Comparison of ENCODE assay signal across 20 cellular contexts in genomic region chr11:96061094-96061493, GRCh38.
DNase-seq lines count a peak whose midpoint lies in the region; ATAC-seq and TF ChIP-seq lines count a peak whose summit lies in the region.
"Had no signal": no experiment of that assay in that cellular context is flagged by ENCODE, and none has a peak within 500 bp of the region (broad histone marks: within the 10 kb centered on the region; RNA-seq: fewer than 3 reads in every experiment).

No MANE protein-coding gene starts in this region.

- H3K4me1 ChIP-seq in upper lobe of left lung = peaks cover 4 to 22% (median 6%) of the 10 kb centered on the region in 4 donors
- H3K4me1 ChIP-seq: gastrocnemius medialis had no signal

- no peaks in the 10 kb centered on the region for H3K9me3 ChIP-seq in upper lobe of left lung
- H3K9me3 ChIP-seq: gastrocnemius medialis, stomach, vagina had no signal

- intact Hi-C loops in activated naive CD4-positive, alpha-beta T cell treated with anti-CD3 and anti-CD28 coated beads for 36 hours (cut with micrococcal nuclease) = loop anchor here (5.0 to 10.0 kb wide), 4 partner anchors 184 to 976 kb away; partner anchors contain the start of gene ENDOD1

- H3K4me1 Mint-ChIP-seq in activated naive CD4-positive, alpha-beta T cell treated with anti-CD3 and anti-CD28 coated beads for 36 hours (ENCODE audit: low read depth) = peaks cover 79% of the 10 kb centered on the region
- H3K4me1 Mint-ChIP-seq in T-cell = peaks cover 68 to 75% (median 71%) of the 10 kb centered on the region in 3 donors
- H3K4me1 Mint-ChIP-seq in stimulated activated effector memory CD8-positive, alpha-beta T cell treated with anti-CD3 and anti-CD28 coated beads, Interleukin-12 subunit alpha, Interleukin-12 subunit beta, amount 100 ng/mL, for 72 hours = peaks cover 39% of the 10 kb centered on the region

- TF ChIP-seq POLR2A in upper lobe of left lung (IDR thresholded peaks at IDR 0.05) = no peak

- 62 to 68% methylated on average over 2 of the region's 2 CpGs for WGBS in upper lobe of left lung, 2 donors

- no peaks in the 10 kb centered on the region for H3K36me3 ChIP-seq in upper lobe of left lung
- H3K36me3 ChIP-seq: gastrocnemius medialis, stomach, vagina had no signal

- DNase-seq in activated naive CD4-positive, alpha-beta T cell treated with anti-CD3 and anti-CD28 coated beads for 36 hours = no peak
- no peak for DNase-seq in activated naive CD4-positive, alpha-beta T cell treated with Interleukin-2 at 50 U/mL for 16 hours
- no peak for DNase-seq in T-cell
- peak; percentile 46 for DNase-seq in fibroblast of gingiva (ENCODE audit: low read depth)
- no peak for DNase-seq in stimulated activated effector memory CD8-positive, alpha-beta T cell treated with anti-CD3 and anti-CD28 coated beads, Interleukin-12 subunit alpha, Interleukin-12 subunit beta, amount 100 ng/mL, for 72 hours (ENCODE audit: low spot score in 2 of 2)
- DNase-seq in upper lobe of left lung = no peak
- DNase-seq in effector CD8-positive, alpha-beta T cell (lab: John Stamatoyannopoulos, UW) = no peak
- DNase-seq: ACHN; activated CD8-positive, alpha-beta memory T cell treated with anti-CD3 and anti-CD28 coated beads, Interleukin-2, amount 10 ng/mL, durations not matched to agents 7 days and 5 days; CD8-positive, alpha-beta memory T cell; EL; gastrocnemius medialis; left ventricle myocardium superior; naive B cell; NCI-H69; stomach; WERI-Rb-1 had no signal

- CTCF ChIA-PET in activated naive CD4-positive, alpha-beta T cell treated with anti-CD3 and anti-CD28 coated beads for 36 hours (lab: Charles Lee) = interaction anchor here (0.7 to 2.6 kb wide), 5 partner anchors 12 to 333 kb away, joined by 3 to 11 read pairs (median 4); partner anchors contain the start of gene MAML2
- CTCF ChIA-PET in T-cell (lab: Charles Lee) = interaction anchor here in 1 of 2 donors (0.8 to 1.3 kb wide), 3 partner anchors 282 to 333 kb away, joined by 3 to 4 read pairs (median 3); partner anchors contain the start of gene MAML2

- no peaks in the 10 kb centered on the region for H3K9me3 Mint-ChIP-seq in activated naive CD4-positive, alpha-beta T cell treated with anti-CD3 and anti-CD28 coated beads for 36 hours
- no peaks in the 10 kb centered on the region for H3K9me3 Mint-ChIP-seq in T-cell
- H3K9me3 Mint-ChIP-seq in stimulated activated effector memory CD8-positive, alpha-beta T cell treated with anti-CD3 and anti-CD28 coated beads, Interleukin-12 subunit alpha, Interleukin-12 subunit beta, amount 100 ng/mL, for 72 hours = no peaks in the 10 kb centered on the region
- H3K9me3 Mint-ChIP-seq: CD8-positive, alpha-beta memory T cell; central memory CD8-positive, alpha-beta T cell; naive B cell had no signal

- peak overlapping the region in 2 of 4 donors; percentile 3 to 38 for H3K27ac ChIP-seq in upper lobe of left lung
- H3K27ac ChIP-seq: gastrocnemius medialis, stomach, vagina, WERI-Rb-1 had no signal

- H3K27me3 ChIP-seq in upper lobe of left lung = no peaks in the 10 kb centered on the region
- H3K27me3 ChIP-seq: gastrocnemius medialis, stomach, vagina had no signal

- H3K4me3 ChIP-seq in upper lobe of left lung = no peak overlapping the region
- H3K4me3 ChIP-seq: gastrocnemius medialis, stomach, vagina had no signal

- no peak for ATAC-seq in T-cell (replicated peaks in 1 of 4)
- ATAC-seq in stimulated activated effector memory CD8-positive, alpha-beta T cell treated with anti-CD3 and anti-CD28 coated beads, Interleukin-12 subunit alpha, Interleukin-12 subunit beta, amount 100 ng/mL, for 72 hours = no peak
- ATAC-seq in GM19455 (IDR thresholded peaks at IDR 0.05; ENCODE audit: unreplicated experiment) = no peak
- no peak for ATAC-seq in upper lobe of left lung (ENCODE audit: low FRiP score in 2 of 2)
- ATAC-seq: activated CD8-positive, alpha-beta memory T cell treated with anti-CD3 and anti-CD28 coated beads, Interleukin-2, amount 10 ng/mL, durations not matched to agents 7 days and 5 days; gastrocnemius medialis; left ventricle myocardium superior had no signal

- TF ChIP-seq EP300 in upper lobe of left lung (IDR thresholded peaks at IDR 0.05) = no peak

- POLR2A ChIA-PET in T-cell (lab: Charles Lee) = no interaction called here

- H3K36me3 Mint-ChIP-seq in activated naive CD4-positive, alpha-beta T cell treated with anti-CD3 and anti-CD28 coated beads for 36 hours (ENCODE audit: low read depth) = peaks cover 25% of the 10 kb centered on the region
- H3K36me3 Mint-ChIP-seq in T-cell = peaks cover 25% of the 10 kb centered on the region
- H3K36me3 Mint-ChIP-seq in stimulated activated effector memory CD8-positive, alpha-beta T cell treated with anti-CD3 and anti-CD28 coated beads, Interleukin-12 subunit alpha, Interleukin-12 subunit beta, amount 100 ng/mL, for 72 hours = peaks cover 15% of the 10 kb centered on the region
- H3K36me3 Mint-ChIP-seq: naive B cell had no signal

- no peak for TF ChIP-seq CTCF in upper lobe of left lung (IDR thresholded peaks at IDR 0.05)

- H3K27me3 Mint-ChIP-seq in activated naive CD4-positive, alpha-beta T cell treated with anti-CD3 and anti-CD28 coated beads for 36 hours (ENCODE audit: low read depth) = no peaks in the 10 kb centered on the region
- no peaks in the 10 kb centered on the region for H3K27me3 Mint-ChIP-seq in T-cell
- H3K27me3 Mint-ChIP-seq: activated CD8-positive, alpha-beta memory T cell treated with anti-CD3 and anti-CD28 coated beads, Interleukin-2, amount 10 ng/mL, durations not matched to agents 7 days and 5 days; CD8-positive, alpha-beta memory T cell; central memory CD8-positive, alpha-beta T cell; naive B cell had no signal

- H3K4me3 Mint-ChIP-seq in activated naive CD4-positive, alpha-beta T cell treated with anti-CD3 and anti-CD28 coated beads for 36 hours = no peak overlapping the region
- no peak overlapping the region for H3K4me3 Mint-ChIP-seq in T-cell
- peak overlapping the region; percentile 46 for H3K4me3 Mint-ChIP-seq in stimulated activated effector memory CD8-positive, alpha-beta T cell treated with anti-CD3 and anti-CD28 coated beads, Interleukin-12 subunit alpha, Interleukin-12 subunit beta, amount 100 ng/mL, for 72 hours
- H3K4me3 Mint-ChIP-seq: activated CD8-positive, alpha-beta memory T cell treated with anti-CD3 and anti-CD28 coated beads, Interleukin-2, amount 10 ng/mL, durations not matched to agents 7 days and 5 days; CD8-positive, alpha-beta memory T cell; central memory CD8-positive, alpha-beta T cell; naive B cell had no signal

- peak overlapping the region; percentile 94 for H3K27ac Mint-ChIP-seq in activated naive CD4-positive, alpha-beta T cell treated with anti-CD3 and anti-CD28 coated beads for 36 hours
- H3K27ac Mint-ChIP-seq in T-cell = peak overlapping the region; percentile 4 to 35
- peak overlapping the region; percentile 68 for H3K27ac Mint-ChIP-seq in stimulated activated effector memory CD8-positive, alpha-beta T cell treated with anti-CD3 and anti-CD28 coated beads, Interleukin-12 subunit alpha, Interleukin-12 subunit beta, amount 100 ng/mL, for 72 hours

Comparison
In these comparisons a context has a peak if more than half of its experiments do, and no peak if none do; other contexts are left out.
1. H3K27ac Mint-ChIP-seq: peak in every context shown above with its lines; median percentile 94 in activated naive CD4-positive, alpha-beta T cell treated with anti-CD3 and anti-CD28 coated beads for 36 hours; 68 in stimulated activated effector memory CD8-positive, alpha-beta T cell treated with anti-CD3 and anti-CD28 coated beads, Interleukin-12 subunit alpha, Interleukin-12 subunit beta, amount 100 ng/mL, for 72 hours; 20 in T-cell.